ENCODE assay signal across 8 cellular contexts in the genomic region with DNA sequence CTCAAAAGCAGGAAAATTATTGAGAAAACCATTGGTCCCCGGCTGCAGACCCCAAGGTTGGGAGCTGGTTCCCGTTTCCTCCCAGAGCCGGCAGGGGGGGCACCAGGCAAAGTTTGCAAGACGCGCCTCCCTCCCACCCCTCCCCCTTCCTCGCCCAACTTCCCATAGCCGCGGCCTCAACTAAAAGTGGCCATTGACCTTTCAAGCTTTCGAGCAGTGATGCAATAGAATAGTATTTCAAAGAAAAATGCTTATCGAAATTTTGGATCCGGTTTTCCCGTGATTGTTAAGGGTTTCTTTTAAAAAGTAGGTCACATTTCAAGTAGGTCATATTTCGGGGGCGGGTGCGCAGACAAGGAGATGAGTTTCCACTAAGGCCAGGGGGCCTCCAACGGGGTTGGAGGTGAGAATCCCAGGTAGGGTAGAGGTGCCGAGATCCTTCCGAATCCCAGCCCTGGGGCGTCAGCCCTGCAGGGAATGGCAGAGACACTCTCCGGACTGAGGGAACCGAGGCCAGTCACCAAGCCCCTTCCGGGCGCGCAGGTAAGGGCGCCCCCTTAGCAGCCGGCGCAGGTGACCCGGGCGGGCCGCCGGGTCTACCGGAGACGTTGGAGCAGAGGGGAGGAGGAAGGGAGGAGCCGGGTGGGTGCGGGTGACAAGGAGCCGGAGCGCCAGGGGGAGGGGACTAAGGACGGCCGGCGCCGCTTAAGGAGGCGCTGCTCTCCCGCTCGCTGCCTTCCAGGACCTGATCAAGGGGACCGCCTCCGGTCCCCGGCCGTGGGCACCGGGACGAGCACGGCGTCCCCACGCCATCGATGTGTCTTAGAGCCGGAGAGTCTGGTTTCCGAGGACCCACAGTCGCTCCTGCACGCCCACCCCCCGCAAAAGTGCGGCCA. TPM values are rescaled to one million over a fixed set of nuclear protein-coding genes. Genes with fewer than 3 reads are reported as not detected.
DNase-seq lines count a peak whose midpoint lies in the region; ATAC-seq and TF ChIP-seq lines count a peak whose summit lies in the region.

No MANE protein-coding gene starts in this region.

- no peaks in the 10 kb centered on the region for H3K9me2 ChIP-seq in PC-3 (replicated peaks; ENCODE audit: low read length)

- peaks cover 24% of the 10 kb centered on the region for H3K27me3 Mint-ChIP-seq in CD4-positive, CD25-positive, alpha-beta regulatory T cell
- peaks cover 43% of the 10 kb centered on the region for H3K27me3 Mint-ChIP-seq in nephron (ENCODE audit: low read depth)

- BruUV-seq in PC-3 (replicated peaks; lab: Mats Ljungman, UMichigan): TSS peak; percentile 29

- peak; percentile 60 to 94 (median 65) for DNase-seq in CD4-positive, CD25-positive, alpha-beta regulatory T cell
- DNase-seq in HS-5 (ENCODE audit: low read depth) (peak; percentile 53), PC-3 (peak; percentile 76), fibroblast of pulmonary artery (ENCODE audit: low read depth) (peak; percentile 89)
- peak; percentile 69 for DNase-seq in activated T-helper 9 cell treated with anti-CD3 and anti-CD28 coated beads, Interleukin-2, amount 50 U/mL, for 16 hours (ENCODE audit: low read depth)
- peak; percentile 88 for DNase-seq in stimulated activated naive CD8-positive, alpha-beta T cell treated with anti-CD3 and anti-CD28 coated beads, Interleukin-15, Interleukin-2, amounts not matched to agents 100 U/mL and 50 U/mL, for 24 hours

- peaks cover 7 to 31% (median 19%) of the 10 kb centered on the region in 4 donors for H3K4me1 Mint-ChIP-seq in CD4-positive, CD25-positive, alpha-beta regulatory T cell
- H3K4me1 Mint-ChIP-seq in nephron: peaks cover 35% of the 10 kb centered on the region

- H3K27me3 ChIP-seq in CD4-positive, CD25-positive, alpha-beta regulatory T cell (ENCODE audit: control insufficient read depth, insufficient read depth, low read length): no peaks in the 10 kb centered on the region
- no peaks in the 10 kb centered on the region for H3K27me3 ChIP-seq in PC-3 (ENCODE audit: low read length)

- no peaks in the 10 kb centered on the region for H4K20me1 ChIP-seq in PC-3 (ENCODE audit: low read length)

- intact Hi-C loops in PC-3 (cut with micrococcal nuclease): loop anchor here (1.0 to 2.0 kb wide), 7 partner anchors 21 to 532 kb away; partner anchors contain the start of gene CRADD

- ATAC-seq in CD4-positive, CD25-positive, alpha-beta regulatory T cell (ENCODE audit: low read depth in 2 of 2): peak; percentile 60 to 67
- ATAC-seq in GM19351 (IDR thresholded peaks at IDR 0.05; ENCODE audit: unreplicated experiment): peak; percentile 39
- peak; percentile 66 for ATAC-seq in PC-3
- peak; percentile 55 for ATAC-seq in stimulated activated naive CD8-positive, alpha-beta T cell treated with anti-CD3 and anti-CD28 coated beads, Interleukin-15, Interleukin-2, amounts not matched to agents 100 U/mL and 50 U/mL, for 24 hours

- H3K9ac ChIP-seq in PC-3 (ENCODE audit: low read length): peak overlapping the region; percentile 68

- no peaks in the 10 kb centered on the region for H3F3A ChIP-seq in PC-3 (ENCODE audit: low read length, unreplicated experiment)

- peaks cover 3% of the 10 kb centered on the region for H3K36me3 ChIP-seq in CD4-positive, CD25-positive, alpha-beta regulatory T cell (ENCODE audit: control insufficient read depth, insufficient read depth, low read length)
- no peaks in the 10 kb centered on the region; the same call in 1 of the 2 replicates for H3K36me3 ChIP-seq in PC-3 (ENCODE audit: low read depth, low read length)

- H3K4me2 ChIP-seq in PC-3 (ENCODE audit: low read length): peak overlapping the region; percentile 100

- peak overlapping the region; percentile 56 to 85 (median 84) for H3K27ac Mint-ChIP-seq in CD4-positive, CD25-positive, alpha-beta regulatory T cell
- peak overlapping the region; percentile 51 to 92 (median 90) for H3K27ac Mint-ChIP-seq in nephron

- peak overlapping the region; percentile 85 to 97 (median 94) for H3K4me3 Mint-ChIP-seq in CD4-positive, CD25-positive, alpha-beta regulatory T cell
- H3K4me3 Mint-ChIP-seq in nephron: peak overlapping the region; percentile 88 to 96 (median 96)

- H3K27ac ChIP-seq in CD4-positive, CD25-positive, alpha-beta regulatory T cell (ENCODE audit: insufficient read depth, low read length, poor library complexity, severe bottlenecking): peak overlapping the region; percentile 73
- peak overlapping the region; percentile 61 for H3K27ac ChIP-seq in PC-3 (ENCODE audit: low read length)

- POLR2A ChIA-PET in PC-3 (lab: Charles Lee; ENCODE audit: unreplicated experiment): interaction anchor here (0.6 to 1.0 kb wide), 5 partner anchors 147 to 1028 kb away, joined by 3 to 6 read pairs (median 3); no protein-coding TSS in a partner anchor

- peaks cover 31% of the 10 kb centered on the region for H3K79me2 ChIP-seq in PC-3 (ENCODE audit: low read length)

- TF ChIP-seq CTCF in PC-3 (conservative IDR thresholded peaks at IDR 0.05; ENCODE audit: low read depth, low read length): peak; percentile 69
- peak; percentile 73 for TF ChIP-seq CTCF in fibroblast of pulmonary artery (IDR thresholded peaks at IDR 0.05; ENCODE audit: low read length, missing control alignments)
- TF ChIP-seq CTCF in nephron (IDR thresholded peaks at IDR 0.05; ENCODE audit: unreplicated experiment in 3 of 3): peak; percentile 79 to 84 (median 80)

- peak overlapping the region; percentile 83 for H3K4me3 ChIP-seq in CD4-positive, CD25-positive, alpha-beta regulatory T cell (ENCODE audit: low read depth, low read length)
- peak overlapping the region; percentile 90 for H3K4me3 ChIP-seq in PC-3 (ENCODE audit: low read length)
- peak overlapping the region; percentile 71 for H3K4me3 ChIP-seq in fibroblast of pulmonary artery (replicated peaks; ENCODE audit: low read depth, low read length)

- H3K36me3 Mint-ChIP-seq in CD4-positive, CD25-positive, alpha-beta regulatory T cell: peaks cover 19% of the 10 kb centered on the region
- peaks cover 26% of the 10 kb centered on the region for H3K36me3 Mint-ChIP-seq in nephron (ENCODE audit: low read depth)

- H3K9me3 ChIP-seq in CD4-positive, CD25-positive, alpha-beta regulatory T cell (ENCODE audit: control insufficient read depth in 2 of 2, low read length in 2 of 2): no peaks in the 10 kb centered on the region
- no peaks in the 10 kb centered on the region for H3K9me3 ChIP-seq in PC-3 (ENCODE audit: low read length)

- CTCF ChIA-PET in PC-3 (lab: Charles Lee): interaction anchor here (0.6 to 2.1 kb wide), 8 partner anchors 18 to 531 kb away, joined by 3 to 29 read pairs (median 5); no protein-coding TSS in a partner anchor

- H3K4me1 ChIP-seq in CD4-positive, CD25-positive, alpha-beta regulatory T cell (ENCODE audit: control insufficient read depth, insufficient read depth, low read length, poor library complexity, severe bottlenecking): peaks cover 37% of the 10 kb centered on the region
- peaks cover 16% of the 10 kb centered on the region for H3K4me1 ChIP-seq in PC-3 (ENCODE audit: insufficient read depth, low read length)

- H3K9me3 Mint-ChIP-seq in CD4-positive, CD25-positive, alpha-beta regulatory T cell: no peaks in the 10 kb centered on the region
- no peaks in the 10 kb centered on the region for H3K9me3 Mint-ChIP-seq in nephron

- H2AFZ ChIP-seq in PC-3 (ENCODE audit: low read length): peak overlapping the region; percentile 85

RNA-seq across cellular contexts. Expression of gene SOCS2, which starts 2.6 kb away (rescaled TPM):
- 10.4 TPM for total RNA-seq in CD4-positive, CD25-positive, alpha-beta regulatory T cell
- polyA plus RNA-seq in CD4-positive, CD25-positive, alpha-beta regulatory T cell: 10 to 100 TPM; 18.6 to 26.7 (median 24.6) TPM
- 28.9 and 43.1 TPM in 2 replicates for total RNA-seq in PC-3 (2014; rRNA removed)

Comparison
In these comparisons a context has a peak if more than half of its experiments do, and no peak if none do; other contexts are left out.
1. Peak in every context shown above with its lines: DNase-seq, ATAC-seq, H3K4me3 ChIP-seq and H3K27ac ChIP-seq.